Comparison of ENCODE assay signal across 8 cellular contexts in the genomic region with DNA sequence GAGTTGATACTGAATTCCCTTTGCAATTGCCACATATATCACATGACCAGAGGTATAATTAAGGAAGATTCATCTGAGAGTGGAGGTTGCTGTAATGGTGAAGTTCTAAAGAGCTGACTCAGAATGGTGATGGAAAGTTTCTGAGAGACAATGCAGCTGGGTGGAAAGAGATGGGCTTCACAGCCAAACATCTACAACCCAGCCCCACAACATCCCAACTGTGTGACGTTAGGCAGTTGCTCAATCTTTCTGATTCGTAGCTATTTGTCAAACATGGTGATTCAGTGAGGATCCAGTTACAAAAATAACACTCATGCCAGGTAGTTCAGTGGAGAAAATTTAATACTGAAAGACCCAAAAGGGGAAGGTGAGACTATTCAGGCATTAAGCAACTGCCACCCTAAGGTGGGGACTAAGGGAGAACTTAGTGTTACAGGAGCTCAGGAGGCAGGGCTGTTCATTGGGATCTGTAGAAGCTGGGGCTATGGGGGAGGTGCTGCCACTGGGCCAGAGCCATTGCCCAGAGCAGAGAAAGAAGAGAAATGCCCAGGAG. TPM values are rescaled to one million over a fixed set of nuclear protein-coding genes. Genes with fewer than 3 reads are reported as not detected.
DNase-seq lines count a peak whose midpoint lies in the region; ATAC-seq lines count a peak whose summit lies in the region.

No MANE protein-coding gene starts in this region.

- ATAC-seq in sciatic nerve: peak; percentile 95
- no peak for ATAC-seq in HG02623 (IDR thresholded peaks at IDR 0.05; ENCODE audit: unreplicated experiment)
- no peak for ATAC-seq in GM21529 (IDR thresholded peaks at IDR 0.05; ENCODE audit: unreplicated experiment)

- intact Hi-C loops in sciatic nerve (cut with DNase I): no loop called here

- DNase-seq in EH (ENCODE audit: low read depth): peak; percentile 97
- peak; percentile 47 for DNase-seq in HuH-7 (ENCODE audit: low spot score)
- peak; percentile 89 for DNase-seq in dedifferentiated amniotic fluid mesenchymal stem cell (ENCODE audit: extremely low spot score)
- DNase-seq in sciatic nerve (ENCODE audit: low spot score): no peak
- DNase-seq in NCI-H345 (lab: John Stamatoyannopoulos, UW): no peak
- no peak for DNase-seq in Kasumi-1 (lab: John Stamatoyannopoulos, UW)

RNA-seq across cellular contexts. Expression of a gene that starts 6.9 kb away (rescaled TPM):
- 121 TPM for total RNA-seq in sciatic nerve

RNA-seq across cellular contexts. Expression of a gene that starts 35.7 kb away (rescaled TPM):
- 0.49 TPM for total RNA-seq in sciatic nerve

Comparison
In these comparisons a context has a peak if more than half of its experiments do, and no peak if none do; other contexts are left out.
1. DNase-seq: peak in EH (single experiment), HuH-7 (single experiment) and dedifferentiated amniotic fluid mesenchymal stem cell (single experiment); none in sciatic nerve (single experiment), NCI-H345 (single experiment) and Kasumi-1 (0 of 2).